8 cellular contexts compared by ENCODE assay signal in the genomic region with DNA sequence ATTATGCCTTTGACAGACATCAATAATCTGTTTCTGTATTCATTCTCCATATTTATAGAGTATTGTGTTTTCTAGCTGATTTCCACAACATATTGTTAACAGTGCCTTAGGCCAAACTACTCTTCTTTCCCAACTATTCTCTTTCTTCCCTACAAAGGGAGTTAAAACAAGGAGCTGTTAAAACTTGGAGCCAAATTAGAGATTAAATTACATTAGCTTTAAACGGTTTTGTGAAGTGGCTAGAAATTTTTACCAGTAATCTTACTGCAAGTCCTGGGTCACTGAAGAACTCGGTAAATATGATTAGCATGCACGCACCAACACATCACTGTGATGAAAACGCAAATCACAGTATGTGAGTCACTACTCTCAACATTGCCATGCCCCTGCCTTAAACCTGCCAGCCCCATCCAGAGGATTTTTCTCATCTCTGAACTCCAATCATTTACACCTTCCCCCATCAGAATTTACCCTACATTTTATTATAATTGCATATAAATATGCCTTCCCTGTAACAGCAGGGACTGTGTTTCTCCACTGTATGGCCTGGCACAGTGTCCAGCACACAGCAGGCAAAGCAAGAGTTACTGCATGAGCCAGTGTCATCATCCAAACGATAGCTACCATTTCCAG. TPM values are rescaled to one million over a fixed set of nuclear protein-coding genes. Genes with fewer than 3 reads are reported as not detected.
DNase-seq lines count a peak whose midpoint lies in the region; ATAC-seq and TF ChIP-seq lines count a peak whose summit lies in the region.

No MANE protein-coding gene starts in this region.

- H3K9me3 ChIP-seq in HCT116 (ENCODE audit: control insufficient read depth in 1 of 2, insufficient read depth in 1 of 2, low read depth in 1 of 2, low read length in 2 of 2) (peaks cover 0 to under 1% of the 10 kb centered on the region in 2 experiments; a peak in 1 of 4 replicates), sigmoid colon (peaks cover 0 to 4% (median 0%) of the 10 kb centered on the region in 4 donors)

- no peak for TF ChIP-seq EP300 in sigmoid colon (IDR thresholded peaks at IDR 0.05)

- no peaks in the 10 kb centered on the region for H3K9me2 ChIP-seq in HCT116 (ENCODE audit: insufficient read depth)

- no peaks in the 10 kb centered on the region; the same call in 1 of the 2 replicates for H4K20me1 ChIP-seq in HCT116 (ENCODE audit: insufficient read depth)

- H3K36me3 ChIP-seq in HCT116 (ENCODE audit: control insufficient read depth in 1 of 2, insufficient read depth in 2 of 2, low read length in 2 of 2) (peaks cover 5 to 6% of the 10 kb centered on the region in 2 experiments; a peak in 2 of 4 replicates), sigmoid colon (peaks cover 0 to 6% (median 0%) of the 10 kb centered on the region in 4 donors)

- H3K4me1 ChIP-seq in HCT116 (ENCODE audit: control insufficient read depth in 1 of 2, insufficient read depth in 2 of 2, low read length in 2 of 2) = peaks cover 10 to 36% of the 10 kb centered on the region in 2 experiments
- peaks cover 30% of the 10 kb centered on the region for H3K4me1 ChIP-seq in foreskin keratinocyte
- peaks cover 0 to 46% (median 45%) of the 10 kb centered on the region in 4 donors for H3K4me1 ChIP-seq in sigmoid colon

- TF ChIP-seq POLR2A in HCT116 (IDR thresholded peaks at IDR 0.05; ENCODE audit: borderline replicate concordance, extremely low read depth, insufficient read depth, insufficient read length) (no peak), sigmoid colon (IDR thresholded peaks at IDR 0.05) (peak in 1 of 2 donors; percentile 7)

- no peak for TF ChIP-seq CTCF in HCT116 (IDR thresholded peaks at IDR 0.05 in 2 of 3, conservative IDR thresholded peaks at IDR 0.05 in 1 of 3; ENCODE audit: borderline replicate concordance in 1 of 3, insufficient read depth in 1 of 3, low read depth in 2 of 3, low read length in 2 of 3)
- no peak for TF ChIP-seq CTCF in activated CD8-positive, alpha-beta T cell treated with anti-CD3 and anti-CD28 coated beads for 36 hours (IDR thresholded peaks at IDR 0.05)
- no peak for TF ChIP-seq CTCF in foreskin keratinocyte (conservative IDR thresholded peaks at IDR 0.05)
- no peak for TF ChIP-seq CTCF in sigmoid colon (IDR thresholded peaks at IDR 0.05)

- no TSS peak for BruUV-seq in HCT116 (replicated peaks; lab: Mats Ljungman, UMichigan)

- H3K36me3 Mint-ChIP-seq in activated CD8-positive, alpha-beta T cell treated with anti-CD3 and anti-CD28 coated beads for 36 hours (ENCODE audit: low read depth) = peaks cover 44% of the 10 kb centered on the region

- H3K79me2 ChIP-seq in HCT116 (ENCODE audit: insufficient read depth, low read length) = peaks cover 35% of the 10 kb centered on the region

- H3K27ac ChIP-seq in HCT116 (ENCODE audit: low read depth, low read length) = no peak overlapping the region
- H3K27ac ChIP-seq in foreskin keratinocyte = peak overlapping the region; percentile 33
- peak overlapping the region; percentile 82 to 99 (median 99) for H3K27ac ChIP-seq in sigmoid colon

- peak overlapping the region; percentile 86 for H3K4me2 ChIP-seq in HCT116 (ENCODE audit: low read length)

- RAD21 ChIA-PET in HCT116 (lab: Charles Lee; ENCODE audit: low non-redundant PET in 1 of 2, low total read pairs in 2 of 2, uncharacterized antibody in 2 of 2, unreplicated experiment in 2 of 2) = no interaction called here

- CTCF ChIA-PET in HCT116 (lab: Charles Lee) = no interaction called here
- CTCF ChIA-PET in activated CD8-positive, alpha-beta T cell treated with anti-CD3 and anti-CD28 coated beads for 36 hours (lab: Charles Lee) = interaction anchor here (1.2 to 5.6 kb wide), 2 partner anchors 45 to 56 kb away, joined by 3 to 53 read pairs; no protein-coding TSS in a partner anchor

- H3K27me3 ChIP-seq in HCT116 (ENCODE audit: insufficient read depth, low read length) (no peaks in the 10 kb centered on the region), foreskin keratinocyte (no peaks in the 10 kb centered on the region), sigmoid colon (no peaks in the 10 kb centered on the region)

- H2AFZ ChIP-seq in HCT116 (ENCODE audit: low read depth, low read length, poor library complexity, severe bottlenecking) = no peak overlapping the region

- no peak for TF ChIP-seq RAD21 in HCT116 (IDR thresholded peaks at IDR 0.05; ENCODE audit: low read depth)

- DNase-seq in AG08396 (ENCODE audit: low spot score) (peak; percentile 36), HCT116 (ENCODE audit: low read depth, low spot score) (no peak), foreskin keratinocyte (peak; percentile 32 to 68), sigmoid colon (no peak), T1000 (lab: John Stamatoyannopoulos, UW) (no peak)
- peak; percentile 37 for DNase-seq in activated CD8-positive, alpha-beta T cell treated with anti-CD3 and anti-CD28 coated beads for 36 hours

- peak overlapping the region; percentile 95 for H3K27ac Mint-ChIP-seq in activated CD8-positive, alpha-beta T cell treated with anti-CD3 and anti-CD28 coated beads for 36 hours

- POLR2A ChIA-PET in HCT116 (lab: Charles Lee) = no interaction called here
- POLR2A ChIA-PET in activated CD8-positive, alpha-beta T cell treated with anti-CD3 and anti-CD28 coated beads for 36 hours (lab: Charles Lee) = interaction anchor here (0.7 to 2.9 kb wide), 10 partner anchors 17 to 393 kb away, joined by 3 to 14 read pairs (median 3); a partner anchor contains a TSS

- ATAC-seq in HCT116 (no peak), foreskin keratinocyte (peak; percentile 32), HG02642 (IDR thresholded peaks at IDR 0.05; ENCODE audit: poor library complexity, unreplicated experiment) (no peak), HG03439 (IDR thresholded peaks at IDR 0.05; ENCODE audit: unreplicated experiment) (no peak)
- peak; percentile 18 for ATAC-seq in activated CD8-positive, alpha-beta T cell treated with anti-CD3 and anti-CD28 coated beads for 36 hours

- H3K9me3 Mint-ChIP-seq in activated CD8-positive, alpha-beta T cell treated with anti-CD3 and anti-CD28 coated beads for 36 hours = peaks cover 13% of the 10 kb centered on the region

- no peak overlapping the region for H3K9ac ChIP-seq in HCT116 (ENCODE audit: low read length)

- intact Hi-C loops in HCT116 (cut with micrococcal nuclease) (loop anchor here (5.0 kb wide), 2 partner anchors 43 to 347 kb away; a partner anchor contains a TSS), sigmoid colon (cut with DNase I) (loop anchor here (2.0 to 10.0 kb wide), 2 partner anchors 45 to 389 kb away; a partner anchor contains a TSS)
- intact Hi-C loops in activated CD8-positive, alpha-beta T cell treated with anti-CD3 and anti-CD28 coated beads for 36 hours (cut with micrococcal nuclease) = loop anchor here (2.0 kb wide), 1 partner anchor 45 kb away; no protein-coding TSS in a partner anchor

- 12 to 43% methylated on average over 5 of the region's 5 CpGs for WGBS in sigmoid colon, 2 donors

- no peaks in the 10 kb centered on the region for H3K27me3 Mint-ChIP-seq in activated CD8-positive, alpha-beta T cell treated with anti-CD3 and anti-CD28 coated beads for 36 hours

- peak overlapping the region; percentile 47 to 77 for H3K4me3 ChIP-seq in HCT116 (replicated peaks in 1 of 2; ENCODE audit: low read depth in 1 of 2, low read length in 2 of 2)
- H3K4me3 ChIP-seq in sigmoid colon = peak overlapping the region in 3 of 4 donors; percentile 81 to 92 (median 89)

- peak overlapping the region; percentile 83 for H3K4me3 Mint-ChIP-seq in activated CD8-positive, alpha-beta T cell treated with anti-CD3 and anti-CD28 coated beads for 36 hours

- peaks cover 58% of the 10 kb centered on the region for H3K4me1 Mint-ChIP-seq in activated CD8-positive, alpha-beta T cell treated with anti-CD3 and anti-CD28 coated beads for 36 hours (ENCODE audit: low read depth)

TF ChIP-seq in HCT116, 20 proteins besides CTCF, POLR2A, EP300 and RAD21:
- TF ChIP-seq, protein P1, sequence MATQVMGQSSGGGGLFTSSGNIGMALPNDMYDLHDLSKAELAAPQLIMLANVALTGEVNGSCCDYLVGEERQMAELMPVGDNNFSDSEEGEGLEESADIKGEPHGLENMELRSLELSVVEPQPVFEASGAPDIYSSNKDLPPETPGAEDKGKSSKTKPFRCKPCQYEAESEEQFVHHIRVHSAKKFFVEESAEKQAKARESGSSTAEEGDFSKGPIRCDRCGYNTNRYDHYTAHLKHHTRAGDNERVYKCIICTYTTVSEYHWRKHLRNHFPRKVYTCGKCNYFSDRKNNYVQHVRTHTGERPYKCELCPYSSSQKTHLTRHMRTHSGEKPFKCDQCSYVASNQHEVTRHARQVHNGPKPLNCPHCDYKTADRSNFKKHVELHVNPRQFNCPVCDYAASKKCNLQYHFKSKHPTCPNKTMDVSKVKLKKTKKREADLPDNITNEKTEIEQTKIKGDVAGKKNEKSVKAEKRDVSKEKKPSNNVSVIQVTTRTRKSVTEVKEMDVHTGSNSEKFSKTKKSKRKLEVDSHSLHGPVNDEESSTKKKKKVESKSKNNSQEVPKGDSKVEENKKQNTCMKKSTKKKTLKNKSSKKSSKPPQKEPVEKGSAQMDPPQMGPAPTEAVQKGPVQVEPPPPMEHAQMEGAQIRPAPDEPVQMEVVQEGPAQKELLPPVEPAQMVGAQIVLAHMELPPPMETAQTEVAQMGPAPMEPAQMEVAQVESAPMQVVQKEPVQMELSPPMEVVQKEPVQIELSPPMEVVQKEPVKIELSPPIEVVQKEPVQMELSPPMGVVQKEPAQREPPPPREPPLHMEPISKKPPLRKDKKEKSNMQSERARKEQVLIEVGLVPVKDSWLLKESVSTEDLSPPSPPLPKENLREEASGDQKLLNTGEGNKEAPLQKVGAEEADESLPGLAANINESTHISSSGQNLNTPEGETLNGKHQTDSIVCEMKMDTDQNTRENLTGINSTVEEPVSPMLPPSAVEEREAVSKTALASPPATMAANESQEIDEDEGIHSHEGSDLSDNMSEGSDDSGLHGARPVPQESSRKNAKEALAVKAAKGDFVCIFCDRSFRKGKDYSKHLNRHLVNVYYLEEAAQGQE (IDR thresholded peaks at IDR 0.05; ENCODE audit: low read depth) = no peak
- TF ChIP-seq SRF (IDR thresholded peaks at IDR 0.05; ENCODE audit: low read depth) (no peak), EZH2 (IDR thresholded peaks at IDR 0.05) (no peak)
- TF ChIP-seq, protein P2, sequence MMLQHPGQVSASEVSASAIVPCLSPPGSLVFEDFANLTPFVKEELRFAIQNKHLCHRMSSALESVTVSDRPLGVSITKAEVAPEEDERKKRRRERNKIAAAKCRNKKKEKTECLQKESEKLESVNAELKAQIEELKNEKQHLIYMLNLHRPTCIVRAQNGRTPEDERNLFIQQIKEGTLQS (IDR thresholded peaks at IDR 0.05) = no peak

RNA-seq across cellular contexts. Expression of a gene that starts 1.5 kb away (rescaled TPM):
- total RNA-seq in HCT116 (2021; ENCODE audit: unreplicated experiment) (286 TPM), foreskin keratinocyte (162 and 163 TPM in 2 replicates), sigmoid colon (100 to 1,000 TPM; 128 to 205 (median 183) TPM)
- polyA plus RNA-seq in HCT116 (2012) = 201 and 232 TPM in 2 replicates
- total RNA-seq in activated CD8-positive, alpha-beta T cell treated with anti-CD3 and anti-CD28 coated beads for 36 hours = 100 to 1,000 TPM; 165 to 169 TPM
- polyA plus RNA-seq in foreskin keratinocyte (233 and 268 TPM in 2 replicates), sigmoid colon (100 to 1,000 TPM; 292 to 804 (median 561) TPM)

Comparison
In these comparisons a context has a peak if more than half of its experiments do, and no peak if none do; other contexts are left out.
1. DNase-seq: peak in AG08396 (single experiment), activated CD8-positive, alpha-beta T cell treated with anti-CD3 and anti-CD28 coated beads for 36 hours (single experiment) and foreskin keratinocyte (2 of 2); none in HCT116 (single experiment), sigmoid colon (single experiment) and T1000 (single experiment).
2. ATAC-seq: peak in activated CD8-positive, alpha-beta T cell treated with anti-CD3 and anti-CD28 coated beads for 36 hours (single experiment) and foreskin keratinocyte (single experiment); none in HCT116 (single experiment), HG02642 (single experiment) and HG03439 (single experiment).